In genomic region chr19:17948474-17948966, GRCh38 we compare ENCODE assay signal across 8 cellular contexts. TPM values are rescaled to one million over a fixed set of nuclear protein-coding genes. Genes with fewer than 3 reads are reported as not detected.
DNase-seq lines count a peak whose midpoint lies in the region; ATAC-seq and TF ChIP-seq lines count a peak whose summit lies in the region.

No MANE protein-coding gene starts in this region.

- CTCF ChIA-PET in CD4-positive, alpha-beta T cell (lab: Charles Lee): interaction anchor here (1.1 to 3.4 kb wide), 4 partner anchors 11 to 89 kb away, joined by 5 to 11 read pairs (median 6); partner anchors contain the start of genes CCDC124 and RPL18A

- 0 to 2% methylated on average over 15 to 16 of the region's 21 CpGs for WGBS in body of pancreas, 2 donors

- intact Hi-C loops in CD4-positive, alpha-beta T cell (cut with DNase I, micrococcal nuclease): no loop called here
- intact Hi-C loops in body of pancreas (cut with DNase I): no loop called here

- TF ChIP-seq CTCF in CD4-positive, alpha-beta T cell (IDR thresholded peaks at IDR 0.05): no peak
- TF ChIP-seq CTCF in body of pancreas (IDR thresholded peaks at IDR 0.05) (no peak), nephron (IDR thresholded peaks at IDR 0.05; ENCODE audit: unreplicated experiment in 3 of 3) (no peak)

- peaks cover 14% of the 10 kb centered on the region; the same call in 1 of the 2 replicates for H3K36me3 ChIP-seq in KOPT-K1 (ENCODE audit: insufficient read depth, low read length)
- no peaks in the 10 kb centered on the region for H3K36me3 ChIP-seq in body of pancreas (replicated peaks in 1 of 2; ENCODE audit: insufficient read depth in 1 of 2, low read depth in 2 of 2)

- peaks cover 60% of the 10 kb centered on the region for H3K4me1 Mint-ChIP-seq in CD4-positive, alpha-beta T cell (ENCODE audit: low read depth)
- H3K4me1 Mint-ChIP-seq in nephron: peaks cover 47% of the 10 kb centered on the region

- H3K4me3 Mint-ChIP-seq in CD4-positive, alpha-beta T cell: peak overlapping the region; percentile 89
- peak overlapping the region; percentile 69 to 81 (median 75) for H3K4me3 Mint-ChIP-seq in nephron

- peaks cover 50% of the 10 kb centered on the region for H3K27me3 Mint-ChIP-seq in CD4-positive, alpha-beta T cell
- H3K27me3 Mint-ChIP-seq in nephron (ENCODE audit: low read depth): peaks cover 47% of the 10 kb centered on the region

- no peak for DNase-seq in CD4-positive, alpha-beta T cell
- DNase-seq in body of pancreas: peak in 1 of 4 donors; percentile 35
- DNase-seq in cerebellum (ENCODE audit: low spot score): no peak
- no peak for DNase-seq in GOT3 (lab: John Stamatoyannopoulos, UW)
- no peak for DNase-seq in NCI-H1048 (lab: John Stamatoyannopoulos, UW)

- H3K36me3 Mint-ChIP-seq in CD4-positive, alpha-beta T cell (ENCODE audit: low read depth): peaks cover 11% of the 10 kb centered on the region
- H3K36me3 Mint-ChIP-seq in nephron (ENCODE audit: low read depth): peaks cover 4% of the 10 kb centered on the region

- ATAC-seq in CD4-positive, alpha-beta T cell (ENCODE audit: poor library complexity): no peak
- ATAC-seq in body of pancreas (no peak), HG02678 (IDR thresholded peaks at IDR 0.05; ENCODE audit: unreplicated experiment) (no peak)

- POLR2A ChIA-PET in CD4-positive, alpha-beta T cell (lab: Charles Lee): interaction anchor here (0.5 to 2.4 kb wide), 4 partner anchors 10 to 1763 kb away, joined by 3 to 12 read pairs (median 4); partner anchors contain the start of genes CCDC124, FAM32A and RPL18A

- peak overlapping the region; percentile 44 for H3K27ac Mint-ChIP-seq in CD4-positive, alpha-beta T cell
- peak overlapping the region in 2 of 3 experiments; percentile 62 to 91 for H3K27ac Mint-ChIP-seq in nephron

- TF ChIP-seq POLR2A in body of pancreas (IDR thresholded peaks at IDR 0.05): no peak

- H3K4me1 ChIP-seq in body of pancreas: peaks cover 50% of the 10 kb centered on the region

- H3K9me3 ChIP-seq in CD4-positive, alpha-beta T cell (ENCODE audit: control insufficient read depth, low read length): no peaks in the 10 kb centered on the region
- H3K9me3 ChIP-seq in KOPT-K1 (ENCODE audit: insufficient read depth, low read length, poor library complexity, severe bottlenecking): no peaks in the 10 kb centered on the region
- H3K9me3 ChIP-seq in body of pancreas: no peaks in the 10 kb centered on the region

- no peak overlapping the region for H3K27ac ChIP-seq in CD4-positive, alpha-beta T cell (ENCODE audit: low read depth, low read length)
- H3K27ac ChIP-seq in KOPT-K1 (ENCODE audit: low read depth, low read length, poor library complexity, severe bottlenecking) (peak overlapping the region; percentile 26), body of pancreas (peak overlapping the region in 1 of 4 donors; percentile 33)

- H3K4me3 ChIP-seq in body of pancreas: peak overlapping the region; percentile 16 to 34

- peaks cover 52% of the 10 kb centered on the region for H3K27me3 ChIP-seq in CD4-positive, alpha-beta T cell (ENCODE audit: control insufficient read depth, insufficient read depth, low read length)
- H3K27me3 ChIP-seq in body of pancreas: peaks cover 0 to 37% of the 10 kb centered on the region in 2 donors

- no peaks in the 10 kb centered on the region for H3K9me3 Mint-ChIP-seq in CD4-positive, alpha-beta T cell
- no peaks in the 10 kb centered on the region for H3K9me3 Mint-ChIP-seq in nephron

RNA-seq across cellular contexts. Expression of gene CCDC124, which starts 15.7 kb away (rescaled TPM):
- total RNA-seq in CD4-positive, alpha-beta T cell: 10 to 100 TPM; 26.9 to 28.1 TPM
- 10 to 100 TPM; 25.2 to 84.0 TPM for total RNA-seq in body of pancreas
- 12.2 TPM for total RNA-seq in cerebellum

RNA-seq across cellular contexts. Expression of gene KCNN1, which starts 18.4 kb away (rescaled TPM):
- not detected for total RNA-seq in CD4-positive, alpha-beta T cell
- total RNA-seq in body of pancreas: not detected
- total RNA-seq in cerebellum: 10.9 TPM

RNA-seq across cellular contexts. Expression of gene ARRDC2, which starts 59.5 kb away (rescaled TPM):
- total RNA-seq in CD4-positive, alpha-beta T cell: 100 to 1,000 TPM; 325 to 341 TPM
- 10 to 100 TPM; 23.1 to 30.1 TPM for total RNA-seq in body of pancreas
- total RNA-seq in cerebellum: 5.6 TPM

Comparison
In these comparisons a context has a peak if more than half of its experiments do, and no peak if none do; other contexts are left out.
1. RNA of gene KCNN1, which starts 18.4 kb away (total RNA-seq): 10.9 TPM in cerebellum (single experiment); not detected in CD4-positive, alpha-beta T cell and not detected in body of pancreas; every median in the first group is over 10 times any median in the second.
2. RNA of gene ARRDC2, which starts 59.5 kb away (total RNA-seq): 325 to 341 TPM in CD4-positive, alpha-beta T cell; 23.1 to 30.1 TPM in body of pancreas and 5.6 TPM in cerebellum (single experiment); every median in the first group is over 10 times any median in the second.